ENCODE assay signal across 1 cellular context in genomic region chr12:68290126-68290525, GRCh38.
A peak's percentile ranks its signal among the peaks of the same experiment; 100 is the strongest.
TF ChIP-seq lines count a peak whose summit lies in the region.

No MANE protein-coding gene starts in this region.

TF ChIP-seq in GM12878, 131 proteins besides CTCF, POLR2A, EP300 and RAD21 (continued from another document and continues in another):
- TF ChIP-seq CUX1 (IDR thresholded peaks at IDR 0.05; ENCODE audit: insufficient replicate concordance, low read depth, low read length) (peak; percentile 67), SMAD1 (IDR thresholded peaks at IDR 0.05; ENCODE audit: low read depth, partially characterized antibody) (no peak), E2F4 (IDR thresholded peaks at IDR 0.05; ENCODE audit: low read depth, low read length) (no peak), ZNF24 (IDR thresholded peaks at IDR 0.05) (peak; percentile 82), NR2C1 (IDR thresholded peaks at IDR 0.05) (no peak), HDAC6 (IDR thresholded peaks at IDR 0.05; ENCODE audit: unreplicated experiment) (no peak), ZNF274 (IDR thresholded peaks at IDR 0.05; ENCODE audit: insufficient read depth, insufficient read length) (no peak), SMARCA5 (IDR thresholded peaks at IDR 0.05) (no peak), PBX3 (IDR thresholded peaks at IDR 0.05; ENCODE audit: insufficient replicate concordance, low read depth, low read length) (no peak), MXI1 (IDR thresholded peaks at IDR 0.05; ENCODE audit: low read depth, low read length) (0 out of 2 replicates have a peak, but pooled peaks have one; percentile 31), SUZ12 (IDR thresholded peaks at IDR 0.05; ENCODE audit: unreplicated experiment) (no peak), ATF7 (IDR thresholded peaks at IDR 0.05; ENCODE audit: low read depth) (peak; percentile 87), RUNX3 (IDR thresholded peaks at IDR 0.05; ENCODE audit: low read length) (peak; percentile 98), ZNF207 (IDR thresholded peaks at IDR 0.05; ENCODE audit: borderline replicate concordance) (no peak), MEF2A (IDR thresholded peaks at IDR 0.05; ENCODE audit: insufficient read depth, low read depth, low read length) (peak; percentile 68; the same call in 1 of the 2 replicates), ZBTB33 (IDR thresholded peaks at IDR 0.05) (no peak), RELA (IDR thresholded peaks at IDR 0.05; ENCODE audit: borderline replicate concordance, partially characterized antibody) (no peak), POLR2AphosphoS5 (IDR thresholded peaks at IDR 0.05; ENCODE audit: low read length) (no peak), NFYA (IDR thresholded peaks at IDR 0.05; ENCODE audit: borderline replicate concordance, low read depth, low read length) (no peak), BCL11A (IDR thresholded peaks at IDR 0.05; ENCODE audit: low read depth, low read length) (peak; percentile 94), JUNB (IDR thresholded peaks at IDR 0.05) (peak; percentile 95), TCF12 (IDR thresholded peaks at IDR 0.05; ENCODE audit: low read depth, low read length) (peak; percentile 56; the same call in 1 of the 2 replicates), IRF4 (IDR thresholded peaks at IDR 0.05; ENCODE audit: low read depth, low read length) (peak; percentile 92), IKZF1 (conservative IDR thresholded peaks at IDR 0.05) (peak; percentile 77), HDAC2 (IDR thresholded peaks at IDR 0.05) (no peak), USF1 (IDR thresholded peaks at IDR 0.05; ENCODE audit: borderline replicate concordance, extremely low read length, insufficient read depth, low read depth, low read length) (no peak), MLLT1 (IDR thresholded peaks at IDR 0.05) (no peak), ZNF622 (IDR thresholded peaks at IDR 0.05) (no peak), JUND (IDR thresholded peaks at IDR 0.05; ENCODE audit: low read depth, low read length) (peak; percentile 65; the same call in 1 of the 2 replicates), NFXL1 (IDR thresholded peaks at IDR 0.05; ENCODE audit: borderline replicate concordance) (no peak), BHLHE40 (IDR thresholded peaks at IDR 0.05; ENCODE audit: borderline replicate concordance in 1 of 2, low read depth in 2 of 2, low read length in 1 of 2) (peak; percentile 61 to 67; a peak in 2 of 4 replicates), KLF5 (IDR thresholded peaks at IDR 0.05; ENCODE audit: partially characterized antibody) (no peak), ZBTB40 (IDR thresholded peaks at IDR 0.05; ENCODE audit: borderline replicate concordance) (no peak), ZNF384 (IDR thresholded peaks at IDR 0.05; ENCODE audit: borderline replicate concordance, low read depth, low read length) (peak; percentile 45; the same call in 1 of the 2 replicates), WRNIP1 (IDR thresholded peaks at IDR 0.05; ENCODE audit: borderline replicate concordance, low read depth, low read length) (no peak), NR2C2 (IDR thresholded peaks at IDR 0.05; ENCODE audit: borderline replicate concordance, control insufficient read depth, insufficient read length, low read depth) (no peak), CHD2 (IDR thresholded peaks at IDR 0.05; ENCODE audit: borderline replicate concordance, low read depth, low read length) (0 out of 2 replicates have a peak, but pooled peaks have one; percentile 52), CREM (IDR thresholded peaks at IDR 0.05; ENCODE audit: low read depth) (peak; percentile 83; the same call in 1 of the 2 replicates), EED (IDR thresholded peaks at IDR 0.05; ENCODE audit: low read depth) (peak; percentile 52), RB1 (IDR thresholded peaks at IDR 0.05; ENCODE audit: borderline replicate concordance) (no peak), SMAD5 (IDR thresholded peaks at IDR 0.05; ENCODE audit: low read depth) (no peak), HSF1 (IDR thresholded peaks at IDR 0.05; ENCODE audit: low read depth, low read length) (no peak), RFX5 (IDR thresholded peaks at IDR 0.05; ENCODE audit: low read depth, low read length) (no peak), SKIL (IDR thresholded peaks at IDR 0.05; ENCODE audit: low read depth, poor library complexity, severe bottlenecking) (peak; percentile 83), TAF1 (IDR thresholded peaks at IDR 0.05; ENCODE audit: borderline replicate concordance, low read depth, low read length) (no peak)
